Comparison of ENCODE assay signal across 15 cellular contexts in the genomic region with DNA sequence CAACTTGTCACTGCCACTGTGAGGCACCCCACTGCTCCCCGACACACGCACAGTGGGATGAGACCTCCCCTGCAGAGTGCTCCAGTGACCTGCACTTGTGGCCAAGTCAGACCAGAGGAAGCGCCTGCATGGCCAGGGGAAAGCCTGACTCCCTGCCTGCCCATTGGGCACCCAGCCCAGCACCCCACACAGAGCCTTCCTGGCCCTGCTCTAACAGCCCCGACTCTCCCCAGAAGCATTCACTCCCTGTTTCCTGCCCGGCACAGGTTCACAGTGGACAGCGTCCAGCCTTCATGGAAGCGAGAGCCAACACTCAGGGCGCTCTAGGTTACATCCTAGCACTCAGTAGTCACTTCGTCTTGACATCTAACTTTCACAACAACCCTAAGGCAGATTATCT. TPM values are rescaled to one million over a fixed set of nuclear protein-coding genes. Genes with fewer than 3 reads are reported as not detected.
"Had no signal": no experiment of that assay in that cellular context is flagged by ENCODE, and none has a peak within 500 bp of the region (broad histone marks: within the 10 kb centered on the region; RNA-seq: fewer than 3 reads in every experiment).

No MANE protein-coding gene starts in this region.

- DNase-seq: activated CD4-positive, alpha-beta T cell treated with anti-CD3 and anti-CD28 coated beads for 1 hour; activated CD4-positive, alpha-beta T cell treated with anti-CD3 and anti-CD28 coated beads, Interleukin-2, amount 50 U/mL, for 48 hours; activated CD8-positive, alpha-beta memory T cell treated with anti-CD3 and anti-CD28 coated beads, Interleukin-2, amount 10 ng/mL, durations not matched to agents 7 days and 5 days; activated effector memory CD4-positive, alpha-beta T cell treated with Interleukin-2 at 50 U/mL for 16 hours; activated T-cell treated with anti-CD3 and anti-CD28 coated beads, Interleukin-2, amount 50 U/mL, for 24 hours; amniotic stem cell; body of pancreas; effector memory CD8-positive, alpha-beta T cell; right lobe of liver; stimulated activated CD4-positive, alpha-beta T cell treated with anti-CD3 and anti-CD28 coated beads, Interleukin-2, amount 100 ng/mL, for 24 hours; stimulated activated naive B cell treated with anti-CD40 and anti-IgM and Interleukin-4, amounts not matched to agents 10 μg/mL and 1 μg/mL and 100 μg/mL, for 72 hours; T-helper 9 cell had no signal

- H3K9me3 Mint-ChIP-seq: activated naive CD4-positive, alpha-beta T cell treated with anti-CD3 and anti-CD28 coated beads, Interleukin-2, amount 50 U/mL, for 72 hours; activated T-cell treated with anti-CD3 and anti-CD28 coated beads, Interleukin-2, amount 50 U/mL, for 24 hours; central memory CD8-positive, alpha-beta T cell; effector memory CD8-positive, alpha-beta T cell; stimulated activated naive B cell treated with anti-CD40 and anti-IgM and Interleukin-4, amounts not matched to agents 10 μg/mL and 1 μg/mL and 100 μg/mL, for 72 hours had no signal

- H3K4me1 Mint-ChIP-seq: activated CD8-positive, alpha-beta memory T cell treated with anti-CD3 and anti-CD28 coated beads, Interleukin-2, amount 10 ng/mL, durations not matched to agents 7 days and 5 days; central memory CD8-positive, alpha-beta T cell had no signal

- H3K36me3 ChIP-seq: right lobe of liver had no signal

- H3K27ac ChIP-seq: body of pancreas, right lobe of liver had no signal

- H3K36me3 Mint-ChIP-seq: activated CD8-positive, alpha-beta memory T cell treated with anti-CD3 and anti-CD28 coated beads, Interleukin-2, amount 10 ng/mL, durations not matched to agents 7 days and 5 days; activated naive CD4-positive, alpha-beta T cell treated with anti-CD3 and anti-CD28 coated beads, Interleukin-2, amount 50 U/mL, for 72 hours had no signal

- H3K4me3 Mint-ChIP-seq: activated CD8-positive, alpha-beta memory T cell treated with anti-CD3 and anti-CD28 coated beads, Interleukin-2, amount 10 ng/mL, durations not matched to agents 7 days and 5 days; activated T-cell treated with anti-CD3 and anti-CD28 coated beads, Interleukin-2, amount 50 U/mL, for 24 hours; central memory CD8-positive, alpha-beta T cell; effector memory CD8-positive, alpha-beta T cell; stimulated activated naive B cell treated with anti-CD40 and anti-IgM and Interleukin-4, amounts not matched to agents 10 μg/mL and 1 μg/mL and 100 μg/mL, for 72 hours had no signal

- H3K27ac Mint-ChIP-seq: activated CD8-positive, alpha-beta memory T cell treated with anti-CD3 and anti-CD28 coated beads, Interleukin-2, amount 10 ng/mL, durations not matched to agents 7 days and 5 days; activated naive CD4-positive, alpha-beta T cell treated with anti-CD3 and anti-CD28 coated beads, Interleukin-2, amount 50 U/mL, for 72 hours; activated T-cell treated with anti-CD3 and anti-CD28 coated beads, Interleukin-2, amount 50 U/mL, for 24 hours; effector memory CD8-positive, alpha-beta T cell; stimulated activated naive B cell treated with anti-CD40 and anti-IgM and Interleukin-4, amounts not matched to agents 10 μg/mL and 1 μg/mL and 100 μg/mL, for 72 hours had no signal

- H3K4me1 ChIP-seq: body of pancreas, right lobe of liver had no signal

- H3K4me3 ChIP-seq: body of pancreas, right lobe of liver had no signal

- H3K9me3 ChIP-seq: body of pancreas, right lobe of liver had no signal

- H3K27me3 ChIP-seq: body of pancreas, right lobe of liver had no signal

RNA-seq across cellular contexts. Expression of a gene that starts 27.8 kb away (rescaled TPM):
- total RNA-seq: activated CD8-positive, alpha-beta memory T cell treated with anti-CD3 and anti-CD28 coated beads, Interleukin-2, amount 10 ng/mL, durations not matched to agents 7 days and 5 days; activated naive CD4-positive, alpha-beta T cell treated with anti-CD3 and anti-CD28 coated beads, Interleukin-2, amount 50 U/mL, for 72 hours; temporal lobe had no signal
